Comparison of ENCODE assay signal across 21 cellular contexts in genomic region chr10:124265776-124266467, GRCh38.
DNase-seq lines count a peak whose midpoint lies in the region; ATAC-seq, FAIRE-seq and TF ChIP-seq lines count a peak whose summit lies in the region.
"Had no signal": no experiment of that assay in that cellular context is flagged by ENCODE, and none has a peak within 500 bp of the region (broad histone marks: within the 10 kb centered on the region; RNA-seq: fewer than 3 reads in every experiment).

No MANE protein-coding gene starts in this region.

- peaks cover 9% of the 10 kb centered on the region for H3K27me3 Mint-ChIP-seq in chondrocyte (ENCODE audit: low read depth)

- no peak for FAIRE-seq in small intestine (lab: Jason Lieb, UNC)
- FAIRE-seq in GM12891 (lab: Jason Lieb, UNC) = no peak
- FAIRE-seq: GM12878, GM18507 had no signal

- CTCF ChIA-PET in HEK293 (lab: Yijun Ruan, JAX) = no interaction called here

- H3K4me1 Mint-ChIP-seq in chondrocyte (ENCODE audit: low read depth) = peaks cover 15% of the 10 kb centered on the region
- H3K4me1 Mint-ChIP-seq: CD4-positive, CD25-positive, alpha-beta regulatory T cell; GM23338; H9 had no signal

- H3K36me3 Mint-ChIP-seq in chondrocyte (ENCODE audit: low read depth) = no peaks in the 10 kb centered on the region
- H3K36me3 Mint-ChIP-seq: CD4-positive, CD25-positive, alpha-beta regulatory T cell; CD8-positive, alpha-beta T cell had no signal

- no peak overlapping the region for H3K27ac ChIP-seq in HEK293 (ENCODE audit: extremely low read depth, low read depth, low read length)
- no peak overlapping the region for H3K27ac ChIP-seq in lower lobe of right lung
- H3K27ac ChIP-seq in spleen = peak overlapping the region in 1 of 8 donors; percentile 13
- H3K27ac ChIP-seq in small intestine (ENCODE audit: low read depth in 1 of 2, low read length in 1 of 2) = no peak overlapping the region
- no peak overlapping the region for H3K27ac ChIP-seq in heart right ventricle

- no peak overlapping the region for H3K27ac Mint-ChIP-seq in chondrocyte (ENCODE audit: unreplicated experiment)
- H3K27ac Mint-ChIP-seq: CD4-positive, CD25-positive, alpha-beta regulatory T cell; CD8-positive, alpha-beta T cell; GM23338; H9; HFFc6 had no signal

- intact Hi-C loops in lower lobe of right lung (cut with DNase I) (no loop called here), spleen (cut with DNase I; ENCODE audit: low total_unique reads) (no loop called here), heart right ventricle (cut with DNase I) (loop anchor here in 5 of 10 donors (10.0 kb wide), 3 partner anchors 231 to 271 kb away; no protein-coding TSS in a partner anchor)

- no peak for ATAC-seq in lower lobe of right lung
- no peak for ATAC-seq in heart right ventricle
- ATAC-seq: CD8-positive, alpha-beta T cell; GM12878; GM23338; HCT116 had no signal

- H3K36me3 ChIP-seq in HEK293 (ENCODE audit: control insufficient read depth in 2 of 2, insufficient read depth in 1 of 2, low read length in 2 of 2) (no peaks in the 10 kb centered on the region), lower lobe of right lung (no peaks in the 10 kb centered on the region), spleen (no peaks in the 10 kb centered on the region), small intestine (ENCODE audit: control insufficient read depth in 2 of 2, insufficient read depth in 2 of 2, low read length in 2 of 2) (no peaks in the 10 kb centered on the region), heart right ventricle (no peaks in the 10 kb centered on the region)

- H3K4me1 ChIP-seq in HEK293 (ENCODE audit: control insufficient read depth, insufficient read depth, low read length) = no peaks in the 10 kb centered on the region
- H3K4me1 ChIP-seq in lower lobe of right lung = no peaks in the 10 kb centered on the region
- peaks cover 0 to 23% (median 5%) of the 10 kb centered on the region in 6 donors for H3K4me1 ChIP-seq in spleen
- H3K4me1 ChIP-seq in small intestine (ENCODE audit: control insufficient read depth in 2 of 2, insufficient read depth in 1 of 2, low read depth in 1 of 2, low read length in 1 of 2) = no peaks in the 10 kb centered on the region
- H3K4me1 ChIP-seq in heart right ventricle = peaks cover 0 to 15% (median 0%) of the 10 kb centered on the region in 9 donors
- H3K4me1 ChIP-seq: Caco-2 had no signal

- TF ChIP-seq CTCF in HEK293 (tag by site-specific recombination; IDR thresholded peaks at IDR 0.05) (no peak), chondrocyte (IDR thresholded peaks at IDR 0.05) (no peak), lower lobe of right lung (IDR thresholded peaks at IDR 0.05) (no peak), spleen (IDR thresholded peaks at IDR 0.05 in 8 of 11, conservative IDR thresholded peaks at IDR 0.05 in 3 of 11) (no peak), heart right ventricle (IDR thresholded peaks at IDR 0.05) (no peak)

- WGBS in spleen, 5 donors = 82 to 90% (median 86%) methylated on average over 11 to 12 of the region's 12 CpGs
- WGBS in small intestine, 3 donors = 71 to 82% (median 73%) methylated on average over 12 of the region's 12 CpGs
- 76 to 84% methylated on average over 12 of the region's 12 CpGs for WGBS in heart right ventricle, 2 donors

- TF ChIP-seq POLR2A in spleen (IDR thresholded peaks at IDR 0.05) (no peak), GM12891 (IDR thresholded peaks at IDR 0.05; ENCODE audit: low read depth, low read length) (no peak)

- H3K9me3 ChIP-seq in HEK293 (ENCODE audit: control insufficient read depth, insufficient read depth, low read depth, low read length) (no peaks in the 10 kb centered on the region), lower lobe of right lung (no peaks in the 10 kb centered on the region), spleen (no peaks in the 10 kb centered on the region), small intestine (ENCODE audit: control insufficient read depth, low read depth) (no peaks in the 10 kb centered on the region), heart right ventricle (no peaks in the 10 kb centered on the region)
- H3K9me3 ChIP-seq: Caco-2 had no signal

- POLR2A ChIA-PET in HEK293 (lab: Yijun Ruan, JAX) = no interaction called here

- no peaks in the 10 kb centered on the region for H3K9me3 Mint-ChIP-seq in chondrocyte (ENCODE audit: low read depth)
- H3K9me3 Mint-ChIP-seq: CD8-positive, alpha-beta T cell; GM23338; H9 had no signal

- H3K27me3 ChIP-seq in lower lobe of right lung (ENCODE audit: low read depth) (no peaks in the 10 kb centered on the region), spleen (replicated peaks in 1 of 7) (no peaks in the 10 kb centered on the region), small intestine (ENCODE audit: control insufficient read depth in 2 of 2, insufficient read depth in 2 of 2, low read length in 2 of 2) (no peaks in the 10 kb centered on the region), heart right ventricle (no peaks in the 10 kb centered on the region)

- DNase-seq in chondrocyte (ENCODE audit: low spot score) (peak; percentile 75), lower lobe of right lung (peak; percentile 26), spleen (peak; percentile 66), dedifferentiated amniotic fluid mesenchymal stem cell (ENCODE audit: extremely low spot score) (no peak), small intestine (no peak), GM12891 (ENCODE audit: insufficient read length, low spot score) (no peak), heart right ventricle (no peak)
- DNase-seq: C1 segment of cervical spinal cord; Caco-2; CD4-positive, CD25-positive, alpha-beta regulatory T cell; CD8-positive, alpha-beta T cell; DMS153; DND-41; GDM1; H9 had no signal

- H3K4me3 ChIP-seq in HEK293 (ENCODE audit: low read depth, low read length) = no peak overlapping the region
- no peak overlapping the region for H3K4me3 ChIP-seq in lower lobe of right lung
- no peak overlapping the region for H3K4me3 ChIP-seq in spleen
- H3K4me3 ChIP-seq in small intestine (ENCODE audit: low read depth in 1 of 2, low read length in 2 of 2) = no peak overlapping the region
- no peak overlapping the region for H3K4me3 ChIP-seq in heart right ventricle
- H3K4me3 ChIP-seq: GM12878, GM23338 had no signal

- H3K4me3 Mint-ChIP-seq in chondrocyte (ENCODE audit: unreplicated experiment) = no peak overlapping the region
- H3K4me3 Mint-ChIP-seq: CD4-positive, CD25-positive, alpha-beta regulatory T cell; CD8-positive, alpha-beta T cell; GM23338; H9; HFFc6 had no signal

TF ChIP-seq in HEK293, 187 proteins besides CTCF, POLR2A, EP300 and RAD21 (continues in another document):
- peak; percentile 36; the same call in 1 of the 2 replicates for TF ChIP-seq ZNF341 (tag by site-specific recombination; IDR thresholded peaks at IDR 0.05; ENCODE audit: low read depth)
- TF ChIP-seq ZFHX2 (tag by site-specific recombination; conservative IDR thresholded peaks at IDR 0.05) = no peak
- no peak for TF ChIP-seq ZNF623 (tag by site-specific recombination; IDR thresholded peaks at IDR 0.05)
- TF ChIP-seq TRIM28 (IDR thresholded peaks at IDR 0.05; ENCODE audit: borderline replicate concordance, low read length) = no peak
- TF ChIP-seq ZSCAN23 (tag by site-specific recombination; IDR thresholded peaks at IDR 0.05) = no peak
- no peak for TF ChIP-seq ZNF398 (tag by site-specific recombination; IDR thresholded peaks at IDR 0.05)

TF ChIP-seq in GM12891, 5 proteins besides CTCF, POLR2A, EP300 and RAD21:
- no peak for TF ChIP-seq POLR2AphosphoS5 (IDR thresholded peaks at IDR 0.05; ENCODE audit: low read depth, low read length)
- no peak for TF ChIP-seq PAX5 (IDR thresholded peaks at IDR 0.05; ENCODE audit: insufficient read depth, low read length, severe bottlenecking)
- TF ChIP-seq POU2F2 (IDR thresholded peaks at IDR 0.05; ENCODE audit: low read depth, low read length) = no peak
- no peak for TF ChIP-seq SPI1 (IDR thresholded peaks at IDR 0.05; ENCODE audit: low read depth, low read length)
TF ChIP-seq in GM12891: peak in this region for 0.

Comparison
In these comparisons a context has a peak if more than half of its experiments do, and no peak if none do; other contexts are left out.
1. DNase-seq: peak in chondrocyte (single experiment), lower lobe of right lung (single experiment) and spleen (single experiment); none in dedifferentiated amniotic fluid mesenchymal stem cell (single experiment), small intestine (single experiment), GM12891 (single experiment) and heart right ventricle (0 of 2).